35 cellular contexts compared by ENCODE assay signal in the genomic region with DNA sequence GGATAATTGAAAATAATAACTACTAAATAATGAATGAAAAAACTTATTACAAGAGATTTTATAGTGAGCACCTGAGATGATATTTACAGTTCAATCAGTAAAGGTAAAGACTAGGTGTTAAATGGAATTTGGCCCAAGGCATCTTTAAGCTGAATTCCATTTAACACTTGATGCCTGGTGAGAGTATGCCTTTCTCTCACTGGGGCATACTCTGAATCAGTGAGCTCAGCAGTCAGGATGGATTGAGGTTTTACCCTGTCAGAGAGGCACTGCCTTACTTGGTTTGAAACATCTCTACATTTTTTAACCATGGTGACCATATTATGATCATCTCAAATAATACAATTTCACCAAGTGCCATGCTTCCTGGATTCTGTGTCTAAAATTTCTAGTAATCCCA.
"Had no signal": no experiment of that assay in that cellular context is flagged by ENCODE, and none has a peak within 500 bp of the region (broad histone marks: within the 10 kb centered on the region; RNA-seq: fewer than 3 reads in every experiment).

No MANE protein-coding gene starts in this region.

- DNase-seq: activated CD4-positive, alpha-beta memory T cell treated with anti-CD3 and anti-CD28 coated beads, Interleukin-2, amount 10 ng/mL, durations not matched to agents 7 days and 5 days; activated CD4-positive, alpha-beta T cell treated with anti-CD3 and anti-CD28 coated beads for 1 hour; activated CD4-positive, alpha-beta T cell treated with anti-CD3 and anti-CD28 coated beads for 36 hours; activated CD4-positive, alpha-beta T cell treated with anti-CD3 and anti-CD28 coated beads for 48 hours; activated CD4-positive, alpha-beta T cell treated with anti-CD3 and anti-CD28 coated beads, Interleukin-2, amount 10 ng/mL, durations not matched to agents 7 days and 5 days; activated CD4-positive, alpha-beta T cell treated with anti-CD3 and anti-CD28 coated beads, Interleukin-2, amount 50 U/mL, for 48 hours; activated CD4-positive, CD25-positive, alpha-beta regulatory T cell; activated CD8-positive, alpha-beta memory T cell treated with anti-CD3 and anti-CD28 coated beads for 24 hours; activated CD8-positive, alpha-beta memory T cell treated with anti-CD3 and anti-CD28 coated beads, Interleukin-2, amount 10 ng/mL, durations not matched to agents 7 days and 5 days; activated CD8-positive, alpha-beta memory T cell treated with anti-CD3 and anti-CD28 coated beads, Interleukin-2, amount 50 U/mL, for 48 hours; activated CD8-positive, alpha-beta T cell treated with anti-CD3 and anti-CD28 coated beads, Interleukin-2, amount 10 ng/mL, durations not matched to agents 7 days and 5 days; activated effector memory CD4-positive, alpha-beta T cell treated with Interleukin-2 at 50 U/mL for 16 hours; activated gamma-delta T cell; activated naive CD4-positive, alpha-beta T cell treated with anti-CD3 and anti-CD28 coated beads, Interleukin-2, amount 10 ng/mL, durations not matched to agents 7 days and 5 days; activated naive CD4-positive, alpha-beta T cell treated with Interleukin-2 at 50 U/mL for 16 hours; activated naive CD8-positive, alpha-beta T cell treated with anti-CD3 and anti-CD28 coated beads, Interleukin-2, amount 10 ng/mL, durations not matched to agents 7 days and 5 days; activated naive CD8-positive, alpha-beta T cell treated with anti-CD3 and anti-CD28 coated beads, Interleukin-2, amount 50 U/mL, for 24 hours; activated T-cell treated with anti-CD3 and anti-CD28 coated beads, Interleukin-2, amount 50 U/mL, for 24 hours; activated T-cell treated with anti-CD3 and anti-CD28 coated beads, Interleukin-2, amount 50 U/mL, for 48 hours; amygdala; anterior cingulate cortex; caudate nucleus; T-helper 1 cell; T-helper 2 cell; T-helper 9 cell had no signal

- H3K4me3 ChIP-seq: ascending aorta, cardiac muscle cell had no signal

- H3K4me1 Mint-ChIP-seq: activated CD4-positive, alpha-beta memory T cell treated with anti-CD3 and anti-CD28 coated beads, Interleukin-2, amount 10 ng/mL, durations not matched to agents 7 days and 5 days; activated CD4-positive, alpha-beta T cell treated with anti-CD3 and anti-CD28 coated beads for 36 hours; activated CD4-positive, alpha-beta T cell treated with anti-CD3 and anti-CD28 coated beads, Interleukin-2, amount 10 ng/mL, durations not matched to agents 7 days and 5 days; activated CD8-positive, alpha-beta memory T cell treated with anti-CD3 and anti-CD28 coated beads, Interleukin-2, amount 10 ng/mL, durations not matched to agents 7 days and 5 days; activated naive CD4-positive, alpha-beta T cell treated with anti-CD3 and anti-CD28 coated beads, Interleukin-2, amount 10 ng/mL, durations not matched to agents 7 days and 5 days; activated naive CD4-positive, alpha-beta T cell treated with anti-CD3 and anti-CD28 coated beads, Interleukin-2, amount 50 U/mL, for 24 hours; activated naive CD8-positive, alpha-beta T cell treated with anti-CD3 and anti-CD28 coated beads, Interleukin-2, amount 10 ng/mL, durations not matched to agents 7 days and 5 days; activated naive CD8-positive, alpha-beta T cell treated with anti-CD3 and anti-CD28 coated beads, Interleukin-2, amount 50 U/mL, for 24 hours; brain; central memory CD8-positive, alpha-beta T cell had no signal

- H3K27ac Mint-ChIP-seq: activated CD4-positive, alpha-beta memory T cell treated with anti-CD3 and anti-CD28 coated beads, Interleukin-2, amount 10 ng/mL, durations not matched to agents 7 days and 5 days; activated CD4-positive, alpha-beta T cell treated with anti-CD3 and anti-CD28 coated beads for 36 hours; activated CD4-positive, alpha-beta T cell treated with anti-CD3 and anti-CD28 coated beads, Interleukin-2, amount 10 ng/mL, durations not matched to agents 7 days and 5 days; activated CD8-positive, alpha-beta memory T cell treated with anti-CD3 and anti-CD28 coated beads, Interleukin-2, amount 10 ng/mL, durations not matched to agents 7 days and 5 days; activated CD8-positive, alpha-beta T cell treated with anti-CD3 and anti-CD28 coated beads, Interleukin-2, amount 10 ng/mL, durations not matched to agents 7 days and 5 days; activated naive CD4-positive, alpha-beta T cell treated with anti-CD3 and anti-CD28 coated beads, Interleukin-2, amount 10 ng/mL, durations not matched to agents 7 days and 5 days; activated naive CD4-positive, alpha-beta T cell treated with anti-CD3 and anti-CD28 coated beads, Interleukin-2, amount 50 U/mL, for 24 hours; activated naive CD8-positive, alpha-beta T cell; activated naive CD8-positive, alpha-beta T cell treated with anti-CD3 and anti-CD28 coated beads, Interleukin-2, amount 10 ng/mL, durations not matched to agents 7 days and 5 days; activated naive CD8-positive, alpha-beta T cell treated with anti-CD3 and anti-CD28 coated beads, Interleukin-2, amount 50 U/mL, for 24 hours; activated T-cell treated with anti-CD3 and anti-CD28 coated beads, Interleukin-2, amount 50 U/mL, for 24 hours; activated T-helper 2 cell treated with anti-CD3 and anti-CD28 coated beads, Interferon-gamma antibody, Interleukin-2, Interleukin-4, amounts not matched to agents 10 μg/mL and 5 μg/mL and 100 μg/mL, durations not matched to agents 14 hours and 24 hours and 36 hours; brain; T-helper 1 cell treated with Interleukin-12 subunit alpha and Interleukin-12 subunit beta and Interleukin-4 antibody, amounts not matched to agents 30 μg/mL and 1 μg/mL, for 36 hours; T-helper 2 cell treated with Interferon-gamma antibody and Interleukin-4, amounts not matched to agents 5 μg/mL and 100 μg/mL, for 36 hours had no signal

- H3K27me3 ChIP-seq: ascending aorta, cardiac muscle cell had no signal

- H3K36me3 ChIP-seq: ascending aorta, cardiac muscle cell had no signal

- H3K27me3 Mint-ChIP-seq: activated CD4-positive, alpha-beta memory T cell treated with anti-CD3 and anti-CD28 coated beads, Interleukin-2, amount 10 ng/mL, durations not matched to agents 7 days and 5 days; activated CD4-positive, alpha-beta T cell treated with anti-CD3 and anti-CD28 coated beads for 36 hours; activated CD4-positive, alpha-beta T cell treated with anti-CD3 and anti-CD28 coated beads, Interleukin-2, amount 10 ng/mL, durations not matched to agents 7 days and 5 days; activated CD8-positive, alpha-beta memory T cell treated with anti-CD3 and anti-CD28 coated beads, Interleukin-2, amount 10 ng/mL, durations not matched to agents 7 days and 5 days; activated naive CD4-positive, alpha-beta T cell treated with anti-CD3 and anti-CD28 coated beads, Interleukin-2, amount 10 ng/mL, durations not matched to agents 7 days and 5 days; activated naive CD4-positive, alpha-beta T cell treated with anti-CD3 and anti-CD28 coated beads, Interleukin-2, amount 50 U/mL, for 24 hours; activated naive CD8-positive, alpha-beta T cell; activated naive CD8-positive, alpha-beta T cell treated with anti-CD3 and anti-CD28 coated beads, Interleukin-2, amount 10 ng/mL, durations not matched to agents 7 days and 5 days; activated naive CD8-positive, alpha-beta T cell treated with anti-CD3 and anti-CD28 coated beads, Interleukin-2, amount 50 U/mL, for 24 hours; activated T-cell treated with anti-CD3 and anti-CD28 coated beads, Interleukin-2, amount 50 U/mL, for 24 hours; brain; central memory CD8-positive, alpha-beta T cell had no signal

- H3K4me3 Mint-ChIP-seq: activated CD4-positive, alpha-beta memory T cell treated with anti-CD3 and anti-CD28 coated beads, Interleukin-2, amount 10 ng/mL, durations not matched to agents 7 days and 5 days; activated CD4-positive, alpha-beta T cell treated with anti-CD3 and anti-CD28 coated beads for 36 hours; activated CD4-positive, alpha-beta T cell treated with anti-CD3 and anti-CD28 coated beads, Interleukin-2, amount 10 ng/mL, durations not matched to agents 7 days and 5 days; activated CD8-positive, alpha-beta memory T cell treated with anti-CD3 and anti-CD28 coated beads, Interleukin-2, amount 10 ng/mL, durations not matched to agents 7 days and 5 days; activated CD8-positive, alpha-beta T cell treated with anti-CD3 and anti-CD28 coated beads, Interleukin-2, amount 10 ng/mL, durations not matched to agents 7 days and 5 days; activated naive CD4-positive, alpha-beta T cell treated with anti-CD3 and anti-CD28 coated beads, Interleukin-2, amount 10 ng/mL, durations not matched to agents 7 days and 5 days; activated naive CD4-positive, alpha-beta T cell treated with anti-CD3 and anti-CD28 coated beads, Interleukin-2, amount 50 U/mL, for 24 hours; activated naive CD8-positive, alpha-beta T cell; activated naive CD8-positive, alpha-beta T cell treated with anti-CD3 and anti-CD28 coated beads, Interleukin-2, amount 10 ng/mL, durations not matched to agents 7 days and 5 days; activated naive CD8-positive, alpha-beta T cell treated with anti-CD3 and anti-CD28 coated beads, Interleukin-2, amount 50 U/mL, for 24 hours; activated T-cell treated with anti-CD3 and anti-CD28 coated beads, Interleukin-2, amount 50 U/mL, for 24 hours; brain; central memory CD8-positive, alpha-beta T cell; T-helper 1 cell treated with Interleukin-12 subunit alpha and Interleukin-12 subunit beta and Interleukin-4 antibody, amounts not matched to agents 30 μg/mL and 1 μg/mL, for 36 hours; T-helper 2 cell treated with Interferon-gamma antibody and Interleukin-4, amounts not matched to agents 5 μg/mL and 100 μg/mL, for 36 hours had no signal

- H3K4me1 ChIP-seq: ascending aorta had no signal

- H3K36me3 Mint-ChIP-seq: activated CD8-positive, alpha-beta memory T cell treated with anti-CD3 and anti-CD28 coated beads, Interleukin-2, amount 10 ng/mL, durations not matched to agents 7 days and 5 days; activated naive CD4-positive, alpha-beta T cell treated with anti-CD3 and anti-CD28 coated beads, Interleukin-2, amount 10 ng/mL, durations not matched to agents 7 days and 5 days; activated naive CD4-positive, alpha-beta T cell treated with anti-CD3 and anti-CD28 coated beads, Interleukin-2, amount 50 U/mL, for 24 hours; activated naive CD8-positive, alpha-beta T cell; activated naive CD8-positive, alpha-beta T cell treated with anti-CD3 and anti-CD28 coated beads, Interleukin-2, amount 10 ng/mL, durations not matched to agents 7 days and 5 days; brain had no signal

- ATAC-seq: activated CD4-positive, alpha-beta T cell treated with anti-CD3 and anti-CD28 coated beads for 36 hours; activated CD4-positive, CD25-positive, alpha-beta regulatory T cell treated with anti-CD3 and anti-CD28 coated beads, Interleukin-2, amount 50 U/mL, for 24 hours; activated CD8-positive, alpha-beta memory T cell treated with anti-CD3 and anti-CD28 coated beads, Interleukin-2, amount 10 ng/mL, durations not matched to agents 7 days and 5 days; activated CD8-positive, alpha-beta T cell treated with anti-CD3 and anti-CD28 coated beads, Interleukin-2, amount 10 ng/mL, durations not matched to agents 7 days and 5 days; activated naive CD8-positive, alpha-beta T cell treated with anti-CD3 and anti-CD28 coated beads, Interleukin-2, amount 50 U/mL, for 24 hours had no signal
